ENCODE assay signal across 8 cellular contexts in genomic region chr20:63696311-63696627, GRCh38. TPM values are rescaled to one million over a fixed set of nuclear protein-coding genes. Genes with fewer than 3 reads are reported as not detected.
A peak's percentile ranks its signal among the peaks of the same experiment; 100 is the strongest.
DNase-seq lines count a peak whose midpoint lies in the region; ATAC-seq and TF ChIP-seq lines count a peak whose summit lies in the region.

No MANE protein-coding gene starts in this region.

- H3K9me3 Mint-ChIP-seq in nephron progenitor cell, result peaks cover 3% of the 10 kb centered on the region

- no peaks in the 10 kb centered on the region for H3K27me3 Mint-ChIP-seq in nephron progenitor cell (ENCODE audit: low read depth, poor library complexity)

- ATAC-seq in mucosa of descending colon, result peak; percentile 65

- H3K4me1 ChIP-seq in mucosa of descending colon (ENCODE audit: low read depth), result peaks cover 46% of the 10 kb centered on the region

- H3K4me3 ChIP-seq in mucosa of descending colon, result no peak overlapping the region

- peaks cover 5% of the 10 kb centered on the region for H3K36me3 Mint-ChIP-seq in nephron progenitor cell (ENCODE audit: low read depth)

- peaks cover 26% of the 10 kb centered on the region for H3K4me1 Mint-ChIP-seq in nephron progenitor cell

- intact Hi-C loops in mucosa of descending colon (cut with DNase I, micrococcal nuclease), result no loop called here

- no peaks in the 10 kb centered on the region for H3K36me3 ChIP-seq in mucosa of descending colon (ENCODE audit: low read depth)

- no peak overlapping the region for H3K27ac Mint-ChIP-seq in nephron progenitor cell

- DNase-seq in CD1c-positive myeloid dendritic cell (ENCODE audit: extremely low spot score) (peak; percentile 36), NCI-H69 (lab: John Stamatoyannopoulos, UW) (peak; percentile 24), dermis blood vessel endothelial cell (peak; percentile 46), mucosa of descending colon (peak; percentile 57 to 87 (median 74)), NCI-H146 (lab: John Stamatoyannopoulos, UW) (no peak), D341Med (ENCODE audit: low spot score) (no peak), DMS79 (lab: John Stamatoyannopoulos, UW) (no peak), nephron progenitor cell (no peak)

- TF ChIP-seq CTCF in mucosa of descending colon (IDR thresholded peaks at IDR 0.05) (no peak), nephron progenitor cell (IDR thresholded peaks at IDR 0.05) (no peak)

- no peak overlapping the region for H3K4me3 Mint-ChIP-seq in nephron progenitor cell

- no peaks in the 10 kb centered on the region for H3K9me3 ChIP-seq in mucosa of descending colon

RNA-seq across cellular contexts. Expression of gene TNFRSF6B, which starts 0.2 kb away (rescaled TPM):
- 16.8 and 22.0 TPM in 2 replicates for total RNA-seq in dermis blood vessel endothelial cell
- 10 to 100 TPM in 1 of 3 donors, not detected in 2; 19.7 TPM for total RNA-seq in mucosa of descending colon

RNA-seq across cellular contexts. Expression of gene ARFRP1, which starts 11.5 kb away (rescaled TPM):
- total RNA-seq in dermis blood vessel endothelial cell (46.9 and 48.3 TPM in 2 replicates), mucosa of descending colon (10 to 100 TPM; 64.5 to 69.7 (median 68.6) TPM)

RNA-seq across cellular contexts. Expression of gene ZGPAT, which starts 11.6 kb away (rescaled TPM):
- 25.6 and 29.1 TPM in 2 replicates for total RNA-seq in dermis blood vessel endothelial cell
- 10 to 100 TPM; 24.3 to 34.0 (median 31.7) TPM for total RNA-seq in mucosa of descending colon

RNA-seq across cellular contexts. Expression of gene RTEL1, which starts 38.2 kb away (rescaled TPM):
- 13.4 and 17.9 TPM in 2 replicates for total RNA-seq in dermis blood vessel endothelial cell
- total RNA-seq in mucosa of descending colon, result 10 to 100 TPM; 23.5 to 42.8 (median 34.2) TPM

RNA-seq across cellular contexts. Expression of gene LIME1, which starts 40.2 kb away (rescaled TPM):
- total RNA-seq in dermis blood vessel endothelial cell, result 3.4 and 3.7 TPM in 2 replicates
- total RNA-seq in mucosa of descending colon, result 10 to 100 TPM; 10.4 to 11.2 (median 10.8) TPM

Comparison
In these comparisons a context has a peak if more than half of its experiments do, and no peak if none do; other contexts are left out.
1. DNase-seq: peak in CD1c-positive myeloid dendritic cell (single experiment), NCI-H69 (single experiment), dermis blood vessel endothelial cell (single experiment) and mucosa of descending colon (3 of 3); none in NCI-H146 (single experiment), D341Med (single experiment), DMS79 (single experiment) and nephron progenitor cell (single experiment).